8 cellular contexts compared by ENCODE assay signal in the genomic region with DNA sequence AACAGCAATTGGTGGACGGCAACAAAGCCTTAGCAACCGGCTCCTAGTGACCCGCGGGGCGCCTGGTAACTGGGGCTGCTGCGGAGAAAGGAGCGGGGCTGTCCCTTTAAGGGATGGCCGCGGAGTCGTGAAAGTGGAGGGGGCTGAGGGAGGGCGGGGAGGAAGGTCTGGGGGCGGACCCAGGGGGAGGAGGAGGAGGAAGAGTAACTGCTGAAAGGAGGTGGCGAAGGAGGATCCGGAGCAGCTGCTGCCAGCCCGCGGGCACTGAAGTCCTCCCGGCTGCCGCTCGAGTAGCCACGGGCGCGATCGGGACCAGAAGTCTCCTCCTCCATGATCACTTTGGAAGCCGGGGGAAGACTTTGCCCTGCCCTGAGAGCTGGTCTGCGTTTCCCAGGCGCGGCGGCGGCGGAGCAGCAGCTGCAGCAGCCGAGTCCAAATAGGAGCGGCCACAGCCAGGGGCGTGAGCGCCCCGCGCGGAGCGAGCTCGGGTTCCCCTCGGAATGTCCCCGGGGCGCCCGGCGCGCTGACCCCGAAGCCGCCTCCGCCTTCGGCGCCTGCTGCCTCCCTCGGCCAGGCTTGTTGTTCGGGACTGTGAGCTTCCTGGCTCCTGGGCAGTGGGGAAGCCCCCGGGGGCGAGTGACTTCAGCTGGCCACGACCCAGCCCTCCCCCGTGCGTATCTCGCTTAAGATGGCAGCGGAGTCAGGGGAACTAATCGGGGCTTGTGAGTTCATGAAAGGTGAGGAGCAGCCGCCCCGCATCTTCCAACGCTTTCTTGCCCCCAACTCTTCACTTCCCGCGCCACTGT. TPM values are rescaled to one million over a fixed set of nuclear protein-coding genes. Genes with fewer than 3 reads are reported as not detected.
DNase-seq lines count a peak whose midpoint lies in the region; ATAC-seq and TF ChIP-seq lines count a peak whose summit lies in the region.

TSS of gene CDC14A (plus strand) at position 240 of the 806 bp plus-strand sequence. CDS start at position 689, 449 bp downstream.

- intact Hi-C loops in CD4-positive, alpha-beta T cell (cut with DNase I, micrococcal nuclease): loop anchor here (2.0 to 10.0 kb wide), 9 partner anchors 38 to 220 kb away; partner anchors contain the start of genes RTCA (in 2 of the 2), DBT (in 1 of the 2), SASS6 (in 1 of the 2) and TRMT13 (in 1 of the 2)
- intact Hi-C loops in activated CD8-positive, alpha-beta T cell treated with anti-CD3 and anti-CD28 coated beads for 36 hours (cut with micrococcal nuclease): loop anchor here (5.0 to 10.0 kb wide), 5 partner anchors 45 to 548 kb away; partner anchors contain the start of genes RTCA, SASS6 and TRMT13

- H3K4me1 ChIP-seq in ectodermal cell (ENCODE audit: control insufficient read depth, insufficient read depth, low read length): peaks cover 32% of the 10 kb centered on the region
- peaks cover 3 to 10% of the 10 kb centered on the region in 2 donors for H3K4me1 ChIP-seq in lung (ENCODE audit: control insufficient read depth in 2 of 2, insufficient read depth in 2 of 2, low read length in 2 of 2)

- peak within 1 kb of the TSS; percentile 92 for H3K27ac ChIP-seq in CD4-positive, alpha-beta T cell (ENCODE audit: low read depth, low read length)
- H3K27ac ChIP-seq in ectodermal cell (ENCODE audit: insufficient read depth, low read depth, low read length, poor library complexity, severe bottlenecking) (peak within 1 kb of the TSS; percentile 99), lung (ENCODE audit: low read depth in 1 of 2, low read length in 1 of 2) (peak within 1 kb of the TSS; percentile 86 to 96)

- peak; percentile 56 for ATAC-seq in CD4-positive, alpha-beta T cell (ENCODE audit: poor library complexity)
- ATAC-seq in GM19438 (IDR thresholded peaks at IDR 0.05; ENCODE audit: low read depth, unreplicated experiment) (peak; percentile 47), HG03575 (IDR thresholded peaks at IDR 0.05; ENCODE audit: extremely low read depth, insufficient number of reproducible peaks, low FRiP score, unreplicated experiment) (peak; percentile 29), lung (ENCODE audit: insufficient read depth, low FRiP score) (peak; percentile 90)
- ATAC-seq in activated CD8-positive, alpha-beta T cell treated with anti-CD3 and anti-CD28 coated beads for 36 hours: peak; percentile 72

- H3K4me3 Mint-ChIP-seq in CD4-positive, alpha-beta T cell: peak within 1 kb of the TSS; percentile 97
- peak within 1 kb of the TSS; percentile 97 for H3K4me3 Mint-ChIP-seq in activated CD8-positive, alpha-beta T cell treated with anti-CD3 and anti-CD28 coated beads for 36 hours

- no peak for TF ChIP-seq CTCF in CD4-positive, alpha-beta T cell (IDR thresholded peaks at IDR 0.05)
- no peak for TF ChIP-seq CTCF in activated CD8-positive, alpha-beta T cell treated with anti-CD3 and anti-CD28 coated beads for 36 hours (IDR thresholded peaks at IDR 0.05)
- TF ChIP-seq CTCF in lung (IDR thresholded peaks at IDR 0.05; ENCODE audit: control extremely low read depth, extremely low read depth): no peak

- CTCF ChIA-PET in CD4-positive, alpha-beta T cell (lab: Charles Lee): interaction anchor here (0.8 to 4.7 kb wide), 11 partner anchors 27 to 111 kb away, joined by 3 to 40 read pairs (median 4); partner anchors contain the start of gene RTCA
- CTCF ChIA-PET in activated CD8-positive, alpha-beta T cell treated with anti-CD3 and anti-CD28 coated beads for 36 hours (lab: Charles Lee): interaction anchor here (0.7 to 5.2 kb wide), 13 partner anchors 17 to 117 kb away, joined by 3 to 77 read pairs (median 3); partner anchors contain the start of gene RTCA

- no peaks in the 10 kb centered on the region for H3K27me3 Mint-ChIP-seq in CD4-positive, alpha-beta T cell
- no peaks in the 10 kb centered on the region for H3K27me3 Mint-ChIP-seq in activated CD8-positive, alpha-beta T cell treated with anti-CD3 and anti-CD28 coated beads for 36 hours

- 0 to 1% methylated on average over 65 of the region's 65 CpGs for WGBS in ectodermal cell, 2 experiments
- 0 to 1% methylated on average over 61 to 65 of the region's 65 CpGs for WGBS in lung, 2 donors

- no peaks in the 10 kb centered on the region for H3K36me3 ChIP-seq in ectodermal cell (ENCODE audit: control insufficient read depth, insufficient read depth, low read length)
- no peaks in the 10 kb centered on the region for H3K36me3 ChIP-seq in lung (ENCODE audit: control insufficient read depth in 2 of 2, insufficient read depth in 2 of 2, low read length in 2 of 2)

- POLR2A ChIA-PET in CD4-positive, alpha-beta T cell (lab: Charles Lee): interaction anchor here (0.6 to 6.9 kb wide), 32 partner anchors 9 to 575 kb away, joined by 3 to 67 read pairs (median 8); partner anchors contain the start of genes DBT, EXTL2, RTCA and TRMT13
- POLR2A ChIA-PET in activated CD8-positive, alpha-beta T cell treated with anti-CD3 and anti-CD28 coated beads for 36 hours (lab: Charles Lee): interaction anchor here (0.8 to 3.3 kb wide), 25 partner anchors 13 to 315 kb away, joined by 3 to 21 read pairs (median 5); partner anchors contain the start of genes DBT and RTCA

- H3K36me3 Mint-ChIP-seq in CD4-positive, alpha-beta T cell (ENCODE audit: low read depth): peaks cover 57% of the 10 kb centered on the region
- H3K36me3 Mint-ChIP-seq in activated CD8-positive, alpha-beta T cell treated with anti-CD3 and anti-CD28 coated beads for 36 hours (ENCODE audit: low read depth): peaks cover 34% of the 10 kb centered on the region

- no peaks in the 10 kb centered on the region for H3K9me3 Mint-ChIP-seq in CD4-positive, alpha-beta T cell
- H3K9me3 Mint-ChIP-seq in activated CD8-positive, alpha-beta T cell treated with anti-CD3 and anti-CD28 coated beads for 36 hours: no peaks in the 10 kb centered on the region

- DNase-seq in CD4-positive, alpha-beta T cell: peak; percentile 76 to 83 (median 81)
- DNase-seq in NCI-H82 treated with DMSO at 0.1 percent for 48 hours (lab: John Stamatoyannopoulos, UW; ENCODE audit: unreplicated experiment) (peak; percentile 92), lung (ENCODE audit: low spot score) (peak; percentile 93)
- DNase-seq in activated CD8-positive, alpha-beta T cell treated with anti-CD3 and anti-CD28 coated beads for 36 hours: peak; percentile 95
- DNase-seq in stimulated activated CD4-positive, alpha-beta T cell treated with anti-CD3 and anti-CD28 coated beads, TNF-alpha, amount 100 ng/mL, for 4 hours (ENCODE audit: low read depth in 3 of 3): peak; percentile 62 to 72 (median 72)

- H3K27me3 ChIP-seq in CD4-positive, alpha-beta T cell (ENCODE audit: control insufficient read depth, insufficient read depth, low read length): no peaks in the 10 kb centered on the region
- H3K27me3 ChIP-seq in ectodermal cell (ENCODE audit: control insufficient read depth, insufficient read depth, low read length, poor library complexity, severe bottlenecking) (no peaks in the 10 kb centered on the region), lung (ENCODE audit: control insufficient read depth, insufficient read depth) (no peaks in the 10 kb centered on the region)

- H3K4me3 ChIP-seq in ectodermal cell (ENCODE audit: insufficient read depth, low read depth, low read length): peak within 1 kb of the TSS; percentile 65
- peak within 1 kb of the TSS; percentile 65 for H3K4me3 ChIP-seq in lung

- H3K4me1 Mint-ChIP-seq in CD4-positive, alpha-beta T cell (ENCODE audit: low read depth): peaks cover 47% of the 10 kb centered on the region
- H3K4me1 Mint-ChIP-seq in activated CD8-positive, alpha-beta T cell treated with anti-CD3 and anti-CD28 coated beads for 36 hours (ENCODE audit: low read depth): peaks cover 37% of the 10 kb centered on the region

- no peaks in the 10 kb centered on the region for H3K9me3 ChIP-seq in CD4-positive, alpha-beta T cell (ENCODE audit: control insufficient read depth, low read length)
- H3K9me3 ChIP-seq in ectodermal cell (ENCODE audit: control insufficient read depth, low read length) (no peaks in the 10 kb centered on the region), lung (ENCODE audit: control insufficient read depth in 2 of 2, insufficient read depth in 1 of 2, low read length in 1 of 2) (no peaks in the 10 kb centered on the region)

- H3K27ac Mint-ChIP-seq in CD4-positive, alpha-beta T cell: peak within 1 kb of the TSS; percentile 96
- peak within 1 kb of the TSS; percentile 98 for H3K27ac Mint-ChIP-seq in activated CD8-positive, alpha-beta T cell treated with anti-CD3 and anti-CD28 coated beads for 36 hours

RNA-seq across cellular contexts. Expression of gene CDC14A, which starts in this region (rescaled TPM):
- 100 to 1,000 TPM; 174 to 182 TPM for total RNA-seq in CD4-positive, alpha-beta T cell
- 10 to 100 TPM; 14.3 to 17.2 TPM for total RNA-seq in activated CD8-positive, alpha-beta T cell treated with anti-CD3 and anti-CD28 coated beads for 36 hours
- 13.8 TPM for polyA plus RNA-seq in ectodermal cell (2013, experiment 1 of 4)
- 15.2 TPM for polyA plus RNA-seq in ectodermal cell (2013, experiment 2 of 4)
- polyA plus RNA-seq in ectodermal cell (2013, experiment 3 of 4): 13.3 TPM
- polyA plus RNA-seq in ectodermal cell (2013, experiment 4 of 4): 16.1 TPM
- 10 to 100 TPM; 19.1 to 45.4 TPM for total RNA-seq in lung
- 1 to 10 TPM; 3.6 to 5.1 TPM for polyA plus RNA-seq in lung

Comparison
In these comparisons a context has a peak if more than half of its experiments do, and no peak if none do; other contexts are left out.
1. Peak in every context shown above with its lines: DNase-seq, ATAC-seq, H3K4me3 ChIP-seq and H3K27ac ChIP-seq.
2. ATAC-seq: peak in every context shown above with its lines; median percentile 90 in lung; 72 in activated CD8-positive, alpha-beta T cell treated with anti-CD3 and anti-CD28 coated beads for 36 hours; 56 in CD4-positive, alpha-beta T cell; 47 in GM19438; 29 in HG03575.